In the genomic region with DNA sequence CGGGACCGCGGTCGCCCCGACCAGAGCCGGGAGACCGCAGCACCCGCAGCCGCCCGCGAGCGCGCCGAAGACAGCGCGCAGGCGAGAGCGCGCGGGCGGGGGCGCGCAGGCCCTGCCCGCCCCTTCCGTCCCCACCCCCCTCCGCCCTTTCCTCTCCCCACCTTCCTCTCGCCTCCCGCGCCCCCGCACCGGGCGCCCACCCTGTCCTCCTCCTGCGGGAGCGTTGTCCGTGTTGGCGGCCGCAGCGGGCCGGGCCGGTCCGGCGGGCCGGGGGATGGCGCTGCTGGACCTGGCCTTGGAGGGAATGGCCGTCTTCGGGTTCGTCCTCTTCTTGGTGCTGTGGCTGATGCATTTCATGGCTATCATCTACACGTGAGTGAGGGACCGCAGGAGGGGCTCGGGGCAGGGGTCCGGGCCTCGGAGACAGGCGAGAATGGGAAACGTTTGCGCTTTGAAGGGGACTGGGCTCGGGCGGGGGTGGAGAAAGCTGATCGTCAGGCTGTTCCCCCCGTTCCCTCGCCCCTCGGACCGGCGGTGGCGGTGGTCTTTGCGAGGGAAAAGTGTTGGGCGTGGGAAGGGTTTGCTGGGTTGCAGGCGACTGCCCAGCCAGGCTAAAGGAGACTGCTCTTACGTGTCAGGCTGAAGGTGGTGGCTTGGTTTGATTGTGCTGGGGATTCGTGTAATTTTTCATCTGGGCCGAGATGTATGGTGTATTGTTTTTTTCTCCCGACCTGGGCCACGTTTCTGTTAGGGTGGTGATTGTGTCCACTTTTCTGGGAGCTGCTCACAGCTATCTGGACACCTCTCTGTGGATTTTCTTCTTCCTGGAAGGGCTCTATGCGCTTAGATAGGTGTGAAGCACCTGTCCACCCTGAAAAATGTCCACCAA, we compare ENCODE assay signal across 1 cellular context.
TF ChIP-seq lines count a peak whose summit lies in the region.

No MANE protein-coding gene starts in this region.

TF ChIP-seq in GM12878, 131 proteins besides CTCF, POLR2A, EP300 and RAD21 (continued from another document):
- TF ChIP-seq, protein P1, sequence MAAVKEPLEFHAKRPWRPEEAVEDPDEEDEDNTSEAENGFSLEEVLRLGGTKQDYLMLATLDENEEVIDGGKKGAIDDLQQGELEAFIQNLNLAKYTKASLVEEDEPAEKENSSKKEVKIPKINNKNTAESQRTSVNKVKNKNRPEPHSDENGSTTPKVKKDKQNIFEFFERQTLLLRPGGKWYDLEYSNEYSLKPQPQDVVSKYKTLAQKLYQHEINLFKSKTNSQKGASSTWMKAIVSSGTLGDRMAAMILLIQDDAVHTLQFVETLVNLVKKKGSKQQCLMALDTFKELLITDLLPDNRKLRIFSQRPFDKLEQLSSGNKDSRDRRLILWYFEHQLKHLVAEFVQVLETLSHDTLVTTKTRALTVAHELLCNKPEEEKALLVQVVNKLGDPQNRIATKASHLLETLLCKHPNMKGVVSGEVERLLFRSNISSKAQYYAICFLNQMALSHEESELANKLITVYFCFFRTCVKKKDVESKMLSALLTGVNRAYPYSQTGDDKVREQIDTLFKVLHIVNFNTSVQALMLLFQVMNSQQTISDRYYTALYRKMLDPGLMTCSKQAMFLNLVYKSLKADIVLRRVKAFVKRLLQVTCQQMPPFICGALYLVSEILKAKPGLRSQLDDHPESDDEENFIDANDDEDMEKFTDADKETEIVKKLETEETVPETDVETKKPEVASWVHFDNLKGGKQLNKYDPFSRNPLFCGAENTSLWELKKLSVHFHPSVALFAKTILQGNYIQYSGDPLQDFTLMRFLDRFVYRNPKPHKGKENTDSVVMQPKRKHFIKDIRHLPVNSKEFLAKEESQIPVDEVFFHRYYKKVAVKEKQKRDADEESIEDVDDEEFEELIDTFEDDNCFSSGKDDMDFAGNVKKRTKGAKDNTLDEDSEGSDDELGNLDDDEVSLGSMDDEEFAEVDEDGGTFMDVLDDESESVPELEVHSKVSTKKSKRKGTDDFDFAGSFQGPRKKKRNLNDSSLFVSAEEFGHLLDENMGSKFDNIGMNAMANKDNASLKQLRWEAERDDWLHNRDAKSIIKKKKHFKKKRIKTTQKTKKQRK (IDR thresholded peaks at IDR 0.05; ENCODE audit: low read depth, low read length), result no peak
- TF ChIP-seq, protein P2, sequence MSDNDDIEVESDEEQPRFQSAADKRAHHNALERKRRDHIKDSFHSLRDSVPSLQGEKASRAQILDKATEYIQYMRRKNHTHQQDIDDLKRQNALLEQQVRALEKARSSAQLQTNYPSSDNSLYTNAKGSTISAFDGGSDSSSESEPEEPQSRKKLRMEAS (IDR thresholded peaks at IDR 0.05; ENCODE audit: low read depth, low read length), result 0 out of 2 replicates have a peak, but pooled peaks have one; percentile 18
- TF ChIP-seq EGR1 (IDR thresholded peaks at IDR 0.05; ENCODE audit: borderline replicate concordance in 1 of 2, low read depth in 2 of 2, low read length in 2 of 2), result peak in 1 of 2 experiments; percentile 84; a peak in 2 of 3 replicates
- no peak for TF ChIP-seq RELA (IDR thresholded peaks at IDR 0.05; ENCODE audit: borderline replicate concordance, partially characterized antibody)
- TF ChIP-seq SREBF1 (IDR thresholded peaks at IDR 0.05; ENCODE audit: low read length), result no peak
- TF ChIP-seq ZBED1 (IDR thresholded peaks at IDR 0.05; ENCODE audit: borderline replicate concordance), result no peak
- no peak for TF ChIP-seq SUPT20H (IDR thresholded peaks at IDR 0.05; ENCODE audit: borderline replicate concordance, control insufficient read depth, low read depth, low read length)
- TF ChIP-seq, protein P3, sequence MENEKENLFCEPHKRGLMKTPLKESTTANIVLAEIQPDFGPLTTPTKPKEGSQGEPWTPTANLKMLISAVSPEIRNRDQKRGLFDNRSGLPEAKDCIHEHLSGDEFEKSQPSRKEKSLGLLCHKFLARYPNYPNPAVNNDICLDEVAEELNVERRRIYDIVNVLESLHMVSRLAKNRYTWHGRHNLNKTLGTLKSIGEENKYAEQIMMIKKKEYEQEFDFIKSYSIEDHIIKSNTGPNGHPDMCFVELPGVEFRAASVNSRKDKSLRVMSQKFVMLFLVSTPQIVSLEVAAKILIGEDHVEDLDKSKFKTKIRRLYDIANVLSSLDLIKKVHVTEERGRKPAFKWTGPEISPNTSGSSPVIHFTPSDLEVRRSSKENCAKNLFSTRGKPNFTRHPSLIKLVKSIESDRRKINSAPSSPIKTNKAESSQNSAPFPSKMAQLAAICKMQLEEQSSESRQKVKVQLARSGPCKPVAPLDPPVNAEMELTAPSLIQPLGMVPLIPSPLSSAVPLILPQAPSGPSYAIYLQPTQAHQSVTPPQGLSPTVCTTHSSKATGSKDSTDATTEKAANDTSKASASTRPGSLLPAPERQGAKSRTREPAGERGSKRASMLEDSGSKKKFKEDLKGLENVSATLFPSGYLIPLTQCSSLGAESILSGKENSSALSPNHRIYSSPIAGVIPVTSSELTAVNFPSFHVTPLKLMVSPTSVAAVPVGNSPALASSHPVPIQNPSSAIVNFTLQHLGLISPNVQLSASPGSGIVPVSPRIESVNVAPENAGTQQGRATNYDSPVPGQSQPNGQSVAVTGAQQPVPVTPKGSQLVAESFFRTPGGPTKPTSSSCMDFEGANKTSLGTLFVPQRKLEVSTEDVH (IDR thresholded peaks at IDR 0.05; ENCODE audit: low read depth, partially characterized antibody), result no peak
